24 cellular contexts compared by ENCODE assay signal in the genomic region with DNA sequence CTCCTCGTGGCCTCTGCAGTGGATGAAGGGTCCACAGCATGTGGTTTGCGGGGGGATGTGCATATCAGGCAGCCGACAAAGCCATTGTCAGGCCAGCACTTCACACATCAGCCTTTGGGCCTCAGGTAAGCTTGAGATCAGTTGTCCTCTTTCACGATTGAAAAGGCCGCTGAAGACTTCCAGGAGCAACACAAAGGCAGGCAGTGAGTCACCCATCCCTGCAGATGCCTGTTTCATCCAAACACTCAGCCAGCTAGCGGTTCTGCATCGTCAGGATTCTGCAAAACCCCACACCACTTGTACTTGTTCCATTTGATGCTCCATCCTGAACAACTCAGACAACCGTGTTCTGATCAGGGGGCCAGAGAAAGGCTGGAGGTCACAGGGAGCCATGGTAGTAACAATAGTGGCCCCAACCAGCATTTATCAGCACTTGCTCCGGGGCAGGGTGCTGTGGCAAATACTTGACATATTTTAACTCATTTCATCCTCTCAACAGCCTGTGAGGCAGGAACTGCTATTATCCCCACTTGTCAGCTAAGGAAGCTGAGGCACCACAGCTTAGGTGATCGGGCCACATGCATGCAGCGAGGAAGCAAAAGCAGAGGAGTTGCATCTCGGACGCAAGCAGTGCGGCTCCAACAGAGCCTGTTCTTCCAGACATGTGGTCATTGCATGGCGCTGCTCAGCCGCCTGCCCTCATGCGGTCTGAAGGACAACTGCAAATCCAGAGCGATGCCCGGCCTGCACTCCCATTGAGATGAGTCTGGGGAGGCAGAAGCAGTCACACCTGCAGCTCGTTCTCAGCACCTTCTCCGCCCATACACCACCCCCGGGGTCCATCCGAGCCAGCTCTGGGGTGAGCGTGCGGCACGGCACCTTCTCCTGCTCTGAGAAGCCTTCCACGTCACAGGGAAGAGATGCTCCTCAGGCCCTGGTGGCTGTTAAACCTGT.
A peak's percentile ranks its signal among the peaks of the same experiment; 100 is the strongest.
DNase-seq lines count a peak whose midpoint lies in the region; ATAC-seq and TF ChIP-seq lines count a peak whose summit lies in the region.
"Had no signal": no experiment of that assay in that cellular context is flagged by ENCODE, and none has a peak within 500 bp of the region (broad histone marks: within the 10 kb centered on the region; RNA-seq: fewer than 3 reads in every experiment).

No MANE protein-coding gene starts in this region.

- H3F3A ChIP-seq in MM.1S (ENCODE audit: insufficient read depth, low read length): no peaks in the 10 kb centered on the region

- H3K36me3 ChIP-seq in H7 (replicated peaks; ENCODE audit: control insufficient read depth, insufficient read depth, low read length) (no peaks in the 10 kb centered on the region), mesodermal cell (ENCODE audit: control insufficient read depth, insufficient read depth, low read length) (no peaks in the 10 kb centered on the region), MM.1S (replicated peaks; ENCODE audit: insufficient read depth, low read length) (no peaks in the 10 kb centered on the region), gastroesophageal sphincter (peaks cover 0 to 15% of the 10 kb centered on the region in 2 donors)
- H3K36me3 ChIP-seq: cardiac muscle cell, left lung, suprapubic skin had no signal

- no peak for TF ChIP-seq EP300 in gastroesophageal sphincter (IDR thresholded peaks at IDR 0.05)

- H3K27ac ChIP-seq in angular gyrus (ENCODE audit: low read depth, low read length) (peak overlapping the region; percentile 65), mesodermal cell (ENCODE audit: low read depth, low read length, severe bottlenecking) (peak overlapping the region; percentile 39), MM.1S (ENCODE audit: low read length) (no peak overlapping the region), gastroesophageal sphincter (no peak overlapping the region)
- H3K27ac ChIP-seq: cardiac muscle cell, left lung, suprapubic skin had no signal

- peaks cover 3% of the 10 kb centered on the region for H3K9me3 ChIP-seq in mesodermal cell (ENCODE audit: control insufficient read depth, low read length)
- no peaks in the 10 kb centered on the region for H3K9me3 ChIP-seq in MM.1S (replicated peaks; ENCODE audit: insufficient read depth, low read length)
- H3K9me3 ChIP-seq in gastroesophageal sphincter: no peaks in the 10 kb centered on the region

- TF ChIP-seq CTCF in MM.1S (IDR thresholded peaks at IDR 0.05; ENCODE audit: low read length) (no peak), gastroesophageal sphincter (IDR thresholded peaks at IDR 0.05) (no peak)

- H3K9ac ChIP-seq in MM.1S (ENCODE audit: low read length): no peak overlapping the region

- WGBS in mesodermal cell (ENCODE audit: insufficient coverage in 2 of 2), 2 experiments: 90 to 92% methylated on average over 21 to 24 of the region's 27 CpGs
- 65 to 80% methylated on average over 4 of the region's 27 CpGs for WGBS in gastroesophageal sphincter (ENCODE audit: low coverage in 1 of 2), 2 donors

- H3K27me3 ChIP-seq in H7 (ENCODE audit: control insufficient read depth, insufficient read depth, low read length) (no peaks in the 10 kb centered on the region), MM.1S (replicated peaks; ENCODE audit: insufficient read depth, low read length) (peaks cover 6% of the 10 kb centered on the region; the same call in 1 of the 2 replicates), gastroesophageal sphincter (peaks cover 4% of the 10 kb centered on the region)
- H3K27me3 ChIP-seq: cardiac muscle cell, left lung, suprapubic skin had no signal

- no peak for ATAC-seq in gastroesophageal sphincter
- ATAC-seq: HepG2; left lung; stimulated activated effector memory CD8-positive, alpha-beta T cell treated with anti-CD3 and anti-CD28 coated beads, Interleukin-12 subunit alpha, Interleukin-12 subunit beta, amount 100 ng/mL, for 72 hours had no signal

- H3K4me1 ChIP-seq in mesodermal cell (ENCODE audit: control insufficient read depth, insufficient read depth, low read length, poor library complexity, severe bottlenecking) (peaks cover 25% of the 10 kb centered on the region), MM.1S (ENCODE audit: low read length) (no peaks in the 10 kb centered on the region), gastroesophageal sphincter (no peaks in the 10 kb centered on the region)
- H3K4me1 ChIP-seq: left lung, suprapubic skin had no signal

- no peak overlapping the region for H3K4me3 ChIP-seq in H7 (ENCODE audit: insufficient read depth, low read depth, low read length)
- H3K4me3 ChIP-seq in mesodermal cell (ENCODE audit: extremely low read depth, insufficient read depth, low read length, poor library complexity, severe bottlenecking): no peak overlapping the region
- H3K4me3 ChIP-seq in MM.1S (ENCODE audit: low read length): no peak overlapping the region
- no peak overlapping the region for H3K4me3 ChIP-seq in gastroesophageal sphincter
- H3K4me3 ChIP-seq: cardiac muscle cell, left lung, suprapubic skin had no signal

- no peak for TF ChIP-seq POLR2A in gastroesophageal sphincter (IDR thresholded peaks at IDR 0.05)

- H4K20me1 ChIP-seq in MM.1S (ENCODE audit: insufficient read depth, low read length): no peaks in the 10 kb centered on the region

- H3K79me2 ChIP-seq in MM.1S (ENCODE audit: low read length): no peaks in the 10 kb centered on the region

- DNase-seq in Ammon's horn (ENCODE audit: low spot score) (peak; percentile 65), H7 (peak; percentile 66), MM.1S (no peak), retina (no peak)
- DNase-seq in stimulated activated CD4-positive, alpha-beta T cell treated with anti-CD3 and anti-CD28 coated beads, Interleukin-4, amount 100 ng/mL, for 4 hours: no peak
- DNase-seq: activated CD4-positive, alpha-beta T cell treated with anti-CD3 and anti-CD28 coated beads for 1 hour; activated CD8-positive, alpha-beta memory T cell treated with anti-CD3 and anti-CD28 coated beads for 24 hours; activated naive CD4-positive, alpha-beta T cell treated with Interleukin-2 at 50 U/mL for 16 hours; activated T-cell treated with anti-CD3 and anti-CD28 coated beads, Interleukin-2, amount 50 U/mL, for 24 hours; CD4-positive, alpha-beta memory T cell; DMS 273 treated with DMSO at 0.1 percent for 48 hours; immature natural killer cell; left lung; NCI-H1105; NCI-H69; nephron progenitor cell; Right ventricle myocardium superior had no signal

- H3K4me2 ChIP-seq in MM.1S (ENCODE audit: low read depth, low read length): no peak overlapping the region

- no peak overlapping the region for H2AFZ ChIP-seq in MM.1S (ENCODE audit: low read length)

- no peaks in the 10 kb centered on the region for H3K9me2 ChIP-seq in MM.1S (replicated peaks; ENCODE audit: insufficient read depth, low read length)

Comparison
In these comparisons a context has a peak if more than half of its experiments do, and no peak if none do; other contexts are left out.
1. DNase-seq: peak in Ammon's horn (single experiment) and H7 (single experiment); none in MM.1S (single experiment), retina (single experiment) and stimulated activated CD4-positive, alpha-beta T cell treated with anti-CD3 and anti-CD28 coated beads, Interleukin-4, amount 100 ng/mL, for 4 hours (0 of 2).
2. H3K27ac ChIP-seq: peak in angular gyrus (single experiment) and mesodermal cell (single experiment); none in MM.1S (single experiment) and gastroesophageal sphincter (0 of 4).